41 cellular contexts compared by ENCODE assay signal in the genomic region with DNA sequence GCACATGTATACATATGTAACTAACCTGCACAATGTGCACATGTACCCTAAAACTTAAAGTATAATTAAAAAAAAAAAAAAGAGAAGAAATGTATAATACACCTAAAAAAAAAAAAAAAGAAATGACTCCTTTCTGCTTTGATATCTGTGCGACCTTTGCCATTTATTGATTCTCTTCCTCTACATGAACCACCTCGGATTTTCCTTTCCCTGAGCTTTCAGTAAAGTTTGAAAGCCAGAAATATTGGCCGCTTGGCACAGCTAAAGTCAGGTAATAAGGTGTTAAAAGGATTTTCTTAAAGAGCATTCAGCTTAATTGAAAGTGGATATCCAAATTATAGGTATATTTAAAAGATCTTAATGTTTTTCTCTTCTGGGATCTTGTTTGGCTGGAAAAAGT.
"Had no signal": no experiment of that assay in that cellular context is flagged by ENCODE, and none has a peak within 500 bp of the region (broad histone marks: within the 10 kb centered on the region; RNA-seq: fewer than 3 reads in every experiment).

No MANE protein-coding gene starts in this region.

- H3K4me3 ChIP-seq: adrenal gland, ascending aorta, body of pancreas, breast epithelium, cardiac muscle cell had no signal

- H3K4me3 Mint-ChIP-seq: activated naive CD4-positive, alpha-beta T cell treated with anti-CD3 and anti-CD28 coated beads for 36 hours; activated naive CD4-positive, alpha-beta T cell treated with anti-CD3 and anti-CD28 coated beads, Interleukin-2, amount 10 ng/mL, durations not matched to agents 7 days and 5 days; activated naive CD4-positive, alpha-beta T cell treated with anti-CD3 and anti-CD28 coated beads, Interleukin-2, amount 50 U/mL, for 24 hours; activated naive CD8-positive, alpha-beta T cell; activated naive CD8-positive, alpha-beta T cell treated with anti-CD3 and anti-CD28 coated beads for 36 hours; activated naive CD8-positive, alpha-beta T cell treated with anti-CD3 and anti-CD28 coated beads, Interleukin-2, amount 10 ng/mL, durations not matched to agents 7 days and 5 days; activated naive CD8-positive, alpha-beta T cell treated with anti-CD3 and anti-CD28 coated beads, Interleukin-2, amount 50 U/mL, for 24 hours; activated T-cell treated with anti-CD3 and anti-CD28 coated beads, Interleukin-2, amount 50 U/mL, for 24 hours; activated T-cell treated with anti-CD3 and anti-CD28 coated beads, Interleukin-2, amount 50 U/mL, for 4 hours; activated T-cell treated with anti-CD3 and anti-CD28 coated beads, Interleukin-2, amount 50 U/mL, for 72 hours; activated T-helper 1 cell treated with anti-CD3 and anti-CD28 coated beads, Interleukin-12 subunit alpha, Interleukin-12 subunit beta, Interleukin-2, Interleukin-4 antibody, amounts not matched to agents 30 ng/mL and 10 ng/mL and 1 ng/mL, durations not matched to agents 14 hours and 24 hours and 36 hours; activated T-helper 17 cell treated with anti-CD3 and anti-CD28 coated beads, Interleukin-2, amount 50 U/mL, for 72 hours; brain; central memory CD8-positive, alpha-beta T cell had no signal

- H3K27me3 ChIP-seq: adrenal gland, ascending aorta, body of pancreas, brain microvascular endothelial cell, breast epithelium, cardiac muscle cell had no signal

- FAIRE-seq: astrocyte, bronchial epithelial cell had no signal

- H3K4me1 ChIP-seq: adrenal gland, body of pancreas, breast epithelium had no signal

- H3K9me3 ChIP-seq: adrenal gland, ascending aorta, body of pancreas had no signal

- H3K27ac ChIP-seq: adrenal gland, ascending aorta, body of pancreas, brain microvascular endothelial cell, breast epithelium, cardiac muscle cell had no signal

- H3K36me3 ChIP-seq: adrenal gland, ascending aorta, brain microvascular endothelial cell, breast epithelium, cardiac muscle cell had no signal

- H3K27me3 Mint-ChIP-seq: activated naive CD4-positive, alpha-beta T cell treated with anti-CD3 and anti-CD28 coated beads, Interleukin-2, amount 50 U/mL, for 24 hours; activated naive CD8-positive, alpha-beta T cell; activated naive CD8-positive, alpha-beta T cell treated with anti-CD3 and anti-CD28 coated beads for 36 hours; activated naive CD8-positive, alpha-beta T cell treated with anti-CD3 and anti-CD28 coated beads, Interleukin-2, amount 50 U/mL, for 24 hours; activated T-cell treated with anti-CD3 and anti-CD28 coated beads, Interleukin-2, amount 50 U/mL, for 24 hours; activated T-helper 17 cell treated with anti-CD3 and anti-CD28 coated beads, Interleukin-2, amount 50 U/mL, for 72 hours; brain; central memory CD8-positive, alpha-beta T cell had no signal

- H3K27ac Mint-ChIP-seq: activated naive CD4-positive, alpha-beta T cell treated with anti-CD3 and anti-CD28 coated beads for 36 hours; activated naive CD4-positive, alpha-beta T cell treated with anti-CD3 and anti-CD28 coated beads, Interleukin-2, amount 10 ng/mL, durations not matched to agents 7 days and 5 days; activated naive CD4-positive, alpha-beta T cell treated with anti-CD3 and anti-CD28 coated beads, Interleukin-2, amount 50 U/mL, for 24 hours; activated naive CD4-positive, alpha-beta T cell treated with anti-CD3 and anti-CD28 coated beads, Interleukin-2, amount 50 U/mL, for 72 hours; activated naive CD8-positive, alpha-beta T cell; activated naive CD8-positive, alpha-beta T cell treated with anti-CD3 and anti-CD28 coated beads for 36 hours; activated naive CD8-positive, alpha-beta T cell treated with anti-CD3 and anti-CD28 coated beads, Interleukin-2, amount 10 ng/mL, durations not matched to agents 7 days and 5 days; activated naive CD8-positive, alpha-beta T cell treated with anti-CD3 and anti-CD28 coated beads, Interleukin-2, amount 50 U/mL, for 24 hours; activated T-cell treated with anti-CD3 and anti-CD28 coated beads, Interleukin-2, amount 50 U/mL, for 24 hours; activated T-cell treated with anti-CD3 and anti-CD28 coated beads, Interleukin-2, amount 50 U/mL, for 72 hours; activated T-helper 1 cell treated with anti-CD3 and anti-CD28 coated beads, Interleukin-12 subunit alpha, Interleukin-12 subunit beta, Interleukin-2, Interleukin-4 antibody, amounts not matched to agents 30 ng/mL and 10 ng/mL and 1 ng/mL, durations not matched to agents 14 hours and 24 hours and 36 hours; activated T-helper 17 cell treated with anti-CD3 and anti-CD28 coated beads, Interleukin-2, amount 50 U/mL, for 72 hours; activated T-helper 2 cell treated with anti-CD3 and anti-CD28 coated beads, Interferon-gamma antibody, Interleukin-2, Interleukin-4, amounts not matched to agents 10 μg/mL and 5 μg/mL and 100 μg/mL, durations not matched to agents 14 hours and 24 hours and 36 hours; brain had no signal

- DNase-seq: activated effector memory CD4-positive, alpha-beta T cell treated with anti-CD3 and anti-CD28 coated beads, Interleukin-2, amount 50 U/mL, for 16 hours; activated effector memory CD4-positive, alpha-beta T cell treated with Interleukin-2 at 50 U/mL for 16 hours; activated gamma-delta T cell; activated gamma-delta T cell treated with Interleukin-2 at 50 U/mL for 16 hours; activated naive CD4-positive, alpha-beta T cell; activated naive CD4-positive, alpha-beta T cell treated with anti-CD3 and anti-CD28 coated beads for 36 hours; activated naive CD4-positive, alpha-beta T cell treated with anti-CD3 and anti-CD28 coated beads, Interleukin-2, amount 10 ng/mL, durations not matched to agents 7 days and 5 days; activated naive CD4-positive, alpha-beta T cell treated with anti-CD3 and anti-CD28 coated beads, Interleukin-2, amount 50 U/mL, for 16 hours; activated naive CD4-positive, alpha-beta T cell treated with Interleukin-2 at 50 U/mL for 16 hours; activated naive CD8-positive, alpha-beta T cell treated with anti-CD3 and anti-CD28 coated beads for 36 hours; activated naive CD8-positive, alpha-beta T cell treated with anti-CD3 and anti-CD28 coated beads, Interleukin-2, amount 10 ng/mL, durations not matched to agents 7 days and 5 days; activated naive CD8-positive, alpha-beta T cell treated with anti-CD3 and anti-CD28 coated beads, Interleukin-2, amount 50 U/mL, for 24 hours; activated T-cell treated with anti-CD3 and anti-CD28 coated beads for 4 hours; activated T-cell treated with anti-CD3 and anti-CD28 coated beads, Interleukin-2, amount 50 U/mL, for 1 hour; activated T-cell treated with anti-CD3 and anti-CD28 coated beads, Interleukin-2, amount 50 U/mL, for 24 hours; activated T-cell treated with anti-CD3 and anti-CD28 coated beads, Interleukin-2, amount 50 U/mL, for 4 hours; activated T-cell treated with anti-CD3 and anti-CD28 coated beads, Interleukin-2, amount 50 U/mL, for 48 hours; activated T-cell treated with anti-CD3 and anti-CD28 coated beads, Interleukin-2, amount 50 U/mL, for 72 hours; adrenal gland; amniotic stem cell; amygdala; anterior cingulate cortex; aorta; body of pancreas; brain microvascular endothelial cell; caudate nucleus; central memory CD4-positive, alpha-beta T cell; cerebellar nuclear complex had no signal

- H3K36me3 Mint-ChIP-seq: activated naive CD4-positive, alpha-beta T cell treated with anti-CD3 and anti-CD28 coated beads, Interleukin-2, amount 10 ng/mL, durations not matched to agents 7 days and 5 days; activated naive CD4-positive, alpha-beta T cell treated with anti-CD3 and anti-CD28 coated beads, Interleukin-2, amount 50 U/mL, for 24 hours; activated naive CD8-positive, alpha-beta T cell treated with anti-CD3 and anti-CD28 coated beads for 36 hours; activated naive CD8-positive, alpha-beta T cell treated with anti-CD3 and anti-CD28 coated beads, Interleukin-2, amount 10 ng/mL, durations not matched to agents 7 days and 5 days; brain had no signal

- ATAC-seq: activated naive CD4-positive, alpha-beta T cell treated with anti-CD3 and anti-CD28 coated beads, Interleukin-2, amount 50 U/mL, for 72 hours; activated naive CD8-positive, alpha-beta T cell treated with anti-CD3 and anti-CD28 coated beads, Interleukin-2, amount 50 U/mL, for 24 hours; activated T-cell treated with anti-CD3 and anti-CD28 coated beads, Interleukin-2, amount 50 U/mL, for 4 hours; activated T-cell treated with anti-CD3 and anti-CD28 coated beads, Interleukin-2, amount 50 U/mL, for 72 hours; activated T-helper 17 cell treated with anti-CD3 and anti-CD28 coated beads, Interleukin-2, amount 50 U/mL, for 72 hours; body of pancreas had no signal

- H3K4me1 Mint-ChIP-seq: activated naive CD4-positive, alpha-beta T cell treated with anti-CD3 and anti-CD28 coated beads, Interleukin-2, amount 10 ng/mL, durations not matched to agents 7 days and 5 days; activated naive CD4-positive, alpha-beta T cell treated with anti-CD3 and anti-CD28 coated beads, Interleukin-2, amount 50 U/mL, for 24 hours; activated naive CD8-positive, alpha-beta T cell treated with anti-CD3 and anti-CD28 coated beads for 36 hours; activated naive CD8-positive, alpha-beta T cell treated with anti-CD3 and anti-CD28 coated beads, Interleukin-2, amount 10 ng/mL, durations not matched to agents 7 days and 5 days; activated naive CD8-positive, alpha-beta T cell treated with anti-CD3 and anti-CD28 coated beads, Interleukin-2, amount 50 U/mL, for 24 hours; activated T-helper 17 cell treated with anti-CD3 and anti-CD28 coated beads, Interleukin-2, amount 50 U/mL, for 72 hours; brain; central memory CD8-positive, alpha-beta T cell had no signal

- H3K9me3 Mint-ChIP-seq: activated naive CD4-positive, alpha-beta T cell treated with anti-CD3 and anti-CD28 coated beads, Interleukin-2, amount 10 ng/mL, durations not matched to agents 7 days and 5 days; activated naive CD4-positive, alpha-beta T cell treated with anti-CD3 and anti-CD28 coated beads, Interleukin-2, amount 50 U/mL, for 24 hours; activated naive CD4-positive, alpha-beta T cell treated with anti-CD3 and anti-CD28 coated beads, Interleukin-2, amount 50 U/mL, for 72 hours; activated naive CD8-positive, alpha-beta T cell treated with anti-CD3 and anti-CD28 coated beads, Interleukin-2, amount 10 ng/mL, durations not matched to agents 7 days and 5 days; activated naive CD8-positive, alpha-beta T cell treated with anti-CD3 and anti-CD28 coated beads, Interleukin-2, amount 50 U/mL, for 24 hours; activated T-cell treated with anti-CD3 and anti-CD28 coated beads, Interleukin-2, amount 50 U/mL, for 24 hours; activated T-cell treated with anti-CD3 and anti-CD28 coated beads, Interleukin-2, amount 50 U/mL, for 72 hours; activated T-helper 1 cell treated with anti-CD3 and anti-CD28 coated beads, Interleukin-12 subunit alpha, Interleukin-12 subunit beta, Interleukin-2, Interleukin-4 antibody, amounts not matched to agents 30 ng/mL and 10 ng/mL and 1 ng/mL, durations not matched to agents 14 hours and 24 hours and 36 hours; activated T-helper 17 cell treated with anti-CD3 and anti-CD28 coated beads, Interleukin-2, amount 50 U/mL, for 72 hours; central memory CD8-positive, alpha-beta T cell had no signal
